In the genomic region with DNA sequence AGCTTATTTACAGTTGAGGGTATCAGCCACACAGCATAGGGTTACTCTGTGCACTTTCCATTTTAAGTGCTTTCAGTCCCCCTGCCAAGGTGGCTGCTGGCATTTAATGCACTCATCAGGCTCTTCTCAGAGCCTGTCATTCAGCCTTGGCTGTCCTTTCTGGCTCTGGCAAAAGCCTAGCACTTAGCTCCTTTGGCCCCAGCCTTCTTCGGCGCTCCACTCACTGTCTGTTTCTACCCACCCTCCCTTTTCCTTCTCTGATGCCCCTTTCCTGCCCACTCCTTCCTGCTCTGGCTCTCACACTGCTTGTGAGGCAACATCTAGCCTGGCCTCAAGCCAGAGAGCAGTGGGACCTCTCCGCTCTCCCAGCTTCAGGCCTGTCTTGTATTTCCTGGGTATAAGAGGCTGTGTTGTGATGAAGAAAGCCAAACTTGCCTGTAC, we compare ENCODE assay signal across 10 cellular contexts.
DNase-seq lines count a peak whose midpoint lies in the region; ATAC-seq and TF ChIP-seq lines count a peak whose summit lies in the region.
"Had no signal": no experiment of that assay in that cellular context is flagged by ENCODE, and none has a peak within 500 bp of the region (broad histone marks: within the 10 kb centered on the region; RNA-seq: fewer than 3 reads in every experiment).

No MANE protein-coding gene starts in this region.

- no peak overlapping the region for H3K4me3 ChIP-seq in brain microvascular endothelial cell (ENCODE audit: low read depth, low read length)
- H3K4me3 ChIP-seq in aorta (ENCODE audit: low read length in 2 of 2), result no peak overlapping the region

- no peaks in the 10 kb centered on the region for H3K9me3 ChIP-seq in aorta (ENCODE audit: control insufficient read depth, low read length)

- H3K27ac ChIP-seq in brain microvascular endothelial cell, result no peak overlapping the region
- H3K27ac ChIP-seq in aorta (ENCODE audit: low read depth in 1 of 2, low read length in 2 of 2), result peak overlapping the region in 1 of 2 donors; percentile 59

- H3K4me3 Mint-ChIP-seq in stimulated activated naive B cell treated with anti-CD40 and anti-IgM and Interleukin-4, amounts not matched to agents 10 μg/mL and 1 μg/mL and 100 μg/mL, for 72 hours, result no peak overlapping the region
- H3K4me3 Mint-ChIP-seq: type B pancreatic cell had no signal

- in situ Hi-C loops in brain microvascular endothelial cell (cut with HindIII; ENCODE audit: low pct_ligation_motif_present, low sequenced_read_pairs), result no loop called here

- H3K27me3 ChIP-seq in brain microvascular endothelial cell (replicated peaks), result no peaks in the 10 kb centered on the region
- no peaks in the 10 kb centered on the region for H3K27me3 ChIP-seq in aorta (ENCODE audit: control insufficient read depth in 1 of 2, insufficient read depth in 2 of 2, low read length in 1 of 2)

- peaks cover 0 to 4% of the 10 kb centered on the region in 2 donors for H3K4me1 ChIP-seq in aorta (ENCODE audit: control insufficient read depth in 1 of 2, insufficient read depth in 2 of 2, low read length in 2 of 2)

- WGBS in aorta, 2 donors, result 5% methylated on average over 3 of the region's 3 CpGs

- intact Hi-C loops in Right ventricle myocardium inferior (cut with DNase I) (no loop called here), cardiac septum (cut with DNase I) (loop anchor here (1.0 kb wide), 1 partner anchor 27 kb away; no protein-coding TSS in a partner anchor), aorta (cut with DNase I) (no loop called here)

- DNase-seq in Right ventricle myocardium inferior (ENCODE audit: missing footprints) (no peak), cardiac septum (ENCODE audit: low spot score) (no peak), brain microvascular endothelial cell (peak; percentile 39), hypothalamus (lab: John Stamatoyannopoulos, UW) (peak in 28 of 51 donors; percentile 9 to 57 (median 28)), aorta (peak; percentile 81 to 84)
- no peak for DNase-seq in activated T-cell treated with anti-CD3 and anti-CD28 coated beads, Interleukin-2, amount 50 U/mL, for 1 hour
- DNase-seq in stimulated activated naive B cell treated with anti-CD40 and anti-IgM and Interleukin-4, amounts not matched to agents 10 μg/mL and 1 μg/mL and 100 μg/mL, for 72 hours, result no peak
- DNase-seq: T-helper 1 cell had no signal

- TF ChIP-seq CTCF in brain microvascular endothelial cell (IDR thresholded peaks at IDR 0.05; ENCODE audit: low read depth, low read length, missing control alignments), result no peak

- H3K4me1 Mint-ChIP-seq in stimulated activated naive B cell treated with anti-CD40 and anti-IgM and Interleukin-4, amounts not matched to agents 10 μg/mL and 1 μg/mL and 100 μg/mL, for 72 hours, result no peaks in the 10 kb centered on the region

- ATAC-seq in Right ventricle myocardium inferior, result peak; percentile 88
- ATAC-seq in aorta (ENCODE audit: low FRiP score), result peak; percentile 63
- no peak for ATAC-seq in HG03097 (IDR thresholded peaks at IDR 0.05; ENCODE audit: low FRiP score, unreplicated experiment)
- no peak for ATAC-seq in stimulated activated naive B cell treated with anti-CD40 and anti-IgM and Interleukin-4, amounts not matched to agents 10 μg/mL and 1 μg/mL and 100 μg/mL, for 72 hours (replicated peaks)

- no peaks in the 10 kb centered on the region for H3K36me3 Mint-ChIP-seq in stimulated activated naive B cell treated with anti-CD40 and anti-IgM and Interleukin-4, amounts not matched to agents 10 μg/mL and 1 μg/mL and 100 μg/mL, for 72 hours
- H3K36me3 Mint-ChIP-seq: type B pancreatic cell had no signal

- H3K27ac Mint-ChIP-seq in stimulated activated naive B cell treated with anti-CD40 and anti-IgM and Interleukin-4, amounts not matched to agents 10 μg/mL and 1 μg/mL and 100 μg/mL, for 72 hours, result no peak overlapping the region
- H3K27ac Mint-ChIP-seq: type B pancreatic cell had no signal

- H3K36me3 ChIP-seq in brain microvascular endothelial cell (replicated peaks) (no peaks in the 10 kb centered on the region), aorta (ENCODE audit: control insufficient read depth in 1 of 2, insufficient read depth in 2 of 2, low read length in 1 of 2) (no peaks in the 10 kb centered on the region)

- H3K9me3 Mint-ChIP-seq in stimulated activated naive B cell treated with anti-CD40 and anti-IgM and Interleukin-4, amounts not matched to agents 10 μg/mL and 1 μg/mL and 100 μg/mL, for 72 hours, result no peaks in the 10 kb centered on the region
- H3K9me3 Mint-ChIP-seq: type B pancreatic cell had no signal

- peaks cover 0 to 10% of the 10 kb centered on the region in 2 donors for H3K27me3 Mint-ChIP-seq in stimulated activated naive B cell treated with anti-CD40 and anti-IgM and Interleukin-4, amounts not matched to agents 10 μg/mL and 1 μg/mL and 100 μg/mL, for 72 hours

Comparison
In these comparisons a context has a peak if more than half of its experiments do, and no peak if none do; other contexts are left out.
1. ATAC-seq: peak in Right ventricle myocardium inferior (single experiment) and aorta (single experiment); none in HG03097 (single experiment) and stimulated activated naive B cell treated with anti-CD40 and anti-IgM and Interleukin-4, amounts not matched to agents 10 μg/mL and 1 μg/mL and 100 μg/mL, for 72 hours (0 of 2).
2. DNase-seq: peak in brain microvascular endothelial cell (single experiment), hypothalamus (28 of 51) and aorta (2 of 2); none in Right ventricle myocardium inferior (single experiment), cardiac septum (single experiment), activated T-cell treated with anti-CD3 and anti-CD28 coated beads, Interleukin-2, amount 50 U/mL, for 1 hour (single experiment) and stimulated activated naive B cell treated with anti-CD40 and anti-IgM and Interleukin-4, amounts not matched to agents 10 μg/mL and 1 μg/mL and 100 μg/mL, for 72 hours (single experiment).